ENCODE assay signal across 9 cellular contexts in the genomic region with DNA sequence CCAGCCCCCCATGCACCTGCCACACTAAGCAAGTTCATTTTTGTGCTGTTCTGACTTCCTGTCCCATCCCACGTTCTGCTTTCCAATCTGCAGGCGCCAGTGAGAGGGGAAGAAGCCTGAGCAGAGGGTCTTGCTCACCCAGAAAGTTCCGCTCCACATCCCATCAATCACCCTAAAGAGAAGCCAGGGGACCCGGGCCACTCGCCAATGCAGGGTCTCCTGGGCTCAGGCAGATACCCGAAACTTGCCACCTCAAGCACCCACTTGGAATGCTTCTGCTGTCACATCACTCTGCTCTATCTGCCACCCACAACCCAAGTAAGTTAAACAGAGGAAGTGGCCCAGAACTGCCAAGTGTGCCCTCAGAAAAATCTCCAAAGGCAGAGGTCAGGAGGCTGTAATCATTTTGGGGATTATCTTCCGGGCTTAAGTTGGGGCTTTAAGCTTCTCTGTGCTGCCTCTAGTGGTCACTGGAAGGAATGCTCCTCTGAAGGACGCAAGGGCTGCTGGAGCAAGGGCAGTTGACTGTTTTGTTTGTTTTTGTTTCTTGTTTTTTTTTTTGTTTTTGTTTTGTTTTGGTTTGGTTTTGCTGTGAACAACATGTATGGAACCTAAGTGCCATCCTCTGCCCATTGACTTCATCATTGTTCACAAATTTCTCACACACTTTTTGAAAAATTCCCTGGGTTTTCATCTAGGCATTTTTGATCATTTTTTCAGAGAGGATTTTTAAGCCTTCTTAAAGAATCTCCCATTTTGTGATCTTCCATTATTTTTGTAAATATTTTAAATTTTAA. TPM values are rescaled to one million over a fixed set of nuclear protein-coding genes. Genes with fewer than 3 reads are reported as not detected.
A peak's percentile ranks its signal among the peaks of the same experiment; 100 is the strongest.
DNase-seq lines count a peak whose midpoint lies in the region; ATAC-seq and TF ChIP-seq lines count a peak whose summit lies in the region.
"Had no signal": no experiment of that assay in that cellular context is flagged by ENCODE, and none has a peak within 500 bp of the region (broad histone marks: within the 10 kb centered on the region; RNA-seq: fewer than 3 reads in every experiment).

No MANE protein-coding gene starts in this region.

- DNase-seq in CD1c-positive myeloid dendritic cell (ENCODE audit: extremely low spot score), result peak; percentile 80
- peak; percentile 19 for DNase-seq in NCI-H774 (lab: John Stamatoyannopoulos, UW)
- peak; percentile 28 for DNase-seq in brain microvascular endothelial cell
- DNase-seq in left lung, result no peak
- DNase-seq in vagina (ENCODE audit: extremely low spot score in 2 of 2), result no peak
- DNase-seq in effector CD8-positive, alpha-beta T cell (lab: John Stamatoyannopoulos, UW), result no peak

- H3K4me1 ChIP-seq in left lung (no peaks in the 10 kb centered on the region), vagina (no peaks in the 10 kb centered on the region)

- ATAC-seq in GM18498 (IDR thresholded peaks at IDR 0.05; ENCODE audit: unreplicated experiment) (peak; percentile 94), HG02885 (IDR thresholded peaks at IDR 0.05; ENCODE audit: poor library complexity, unreplicated experiment) (peak; percentile 84), left lung (peak; percentile 87)

- no peak overlapping the region for H3K4me3 ChIP-seq in brain microvascular endothelial cell (ENCODE audit: low read depth, low read length)
- H3K4me3 ChIP-seq in left lung, result no peak overlapping the region
- H3K4me3 ChIP-seq in vagina, result no peak overlapping the region

- H3K27me3 ChIP-seq in brain microvascular endothelial cell (replicated peaks) (no peaks in the 10 kb centered on the region), left lung (no peaks in the 10 kb centered on the region), vagina (no peaks in the 10 kb centered on the region)

- intact Hi-C loops in left lung (cut with DNase I), result no loop called here
- intact Hi-C loops in vagina (cut with DNase I), result no loop called here

- in situ Hi-C loops in brain microvascular endothelial cell (cut with HindIII; ENCODE audit: low pct_ligation_motif_present, low sequenced_read_pairs), result no loop called here

- TF ChIP-seq CTCF in brain microvascular endothelial cell (IDR thresholded peaks at IDR 0.05; ENCODE audit: low read depth, low read length, missing control alignments), result peak; percentile 98
- TF ChIP-seq CTCF in left lung (IDR thresholded peaks at IDR 0.05), result peak; percentile 72 to 81
- TF ChIP-seq CTCF in vagina (IDR thresholded peaks at IDR 0.05), result peak in 2 of 3 experiments; percentile 14 to 17

- H3K36me3 ChIP-seq in brain microvascular endothelial cell (replicated peaks) (no peaks in the 10 kb centered on the region), left lung (no peaks in the 10 kb centered on the region), vagina (no peaks in the 10 kb centered on the region)

- no peaks in the 10 kb centered on the region for H3K9me3 ChIP-seq in left lung
- H3K9me3 ChIP-seq in vagina, result no peaks in the 10 kb centered on the region

- TF ChIP-seq POLR2A in vagina (IDR thresholded peaks at IDR 0.05), result no peak

- H3K27ac ChIP-seq in brain microvascular endothelial cell (no peak overlapping the region), left lung (no peak overlapping the region), vagina (no peak overlapping the region)

RNA-seq across cellular contexts. Expression of gene PRR15, which starts 25.5 kb away (rescaled TPM):
- total RNA-seq in left lung (1 to 10 TPM in 1 of 2 donors, under 1 TPM in 1; 0.15 to 1.8 TPM), vagina (not detected)
- total RNA-seq: activated CD8-positive, alpha-beta memory T cell treated with anti-CD3 and anti-CD28 coated beads for 36 hours had no signal

Comparison
In these comparisons a context has a peak if more than half of its experiments do, and no peak if none do; other contexts are left out.
1. DNase-seq: peak in CD1c-positive myeloid dendritic cell (single experiment), NCI-H774 (single experiment) and brain microvascular endothelial cell (single experiment); none in left lung (0 of 2), vagina (0 of 2) and effector CD8-positive, alpha-beta T cell (single experiment).
2. CTCF ChIP-seq: peak in every context shown above with its lines; median percentile 98 in brain microvascular endothelial cell; 76 in left lung; 16 in vagina.
3. Peak in every context shown above with its lines, with median percentiles within 50 percentile points of each other: ATAC-seq.